8 cellular contexts compared by ENCODE assay signal in the genomic region with DNA sequence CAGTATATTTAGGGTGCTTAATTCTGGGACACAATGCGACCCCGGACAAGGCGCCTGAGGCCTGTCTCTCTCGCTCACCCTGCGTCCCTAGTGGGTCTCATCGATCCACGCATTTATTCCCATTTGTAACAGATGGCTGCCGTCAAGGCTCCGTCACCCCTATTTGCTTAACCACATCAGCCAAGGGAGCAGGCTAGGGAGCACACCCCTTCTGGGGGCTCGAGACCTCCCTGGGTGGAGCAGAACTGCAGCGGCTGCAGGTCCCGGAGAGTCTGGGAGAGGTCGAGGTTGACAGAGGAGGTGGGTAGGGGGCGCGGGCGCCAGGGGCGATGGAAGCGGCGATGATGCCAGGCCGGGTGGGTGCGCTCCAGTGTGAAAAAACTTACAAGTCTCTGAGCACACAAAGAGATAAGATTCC. TPM values are rescaled to one million over a fixed set of nuclear protein-coding genes. Genes with fewer than 3 reads are reported as not detected.
DNase-seq lines count a peak whose midpoint lies in the region; ATAC-seq and TF ChIP-seq lines count a peak whose summit lies in the region.

No MANE protein-coding gene starts in this region.

- peaks cover 50% of the 10 kb centered on the region for H3K36me3 Mint-ChIP-seq in CD8-positive, alpha-beta T cell
- H3K36me3 Mint-ChIP-seq in neural crest cell (ENCODE audit: low read depth), result peaks cover 11% of the 10 kb centered on the region

- H3K4me1 ChIP-seq in CD8-positive, alpha-beta T cell (ENCODE audit: insufficient read depth, low read length), result peaks cover 21% of the 10 kb centered on the region
- no peaks in the 10 kb centered on the region for H3K4me1 ChIP-seq in fibroblast of lung (ENCODE audit: control insufficient read depth, extremely low read depth, insufficient read depth, low read length)
- peaks cover 0 to 4% of the 10 kb centered on the region in 2 donors for H3K4me1 ChIP-seq in aorta (ENCODE audit: control insufficient read depth in 1 of 2, insufficient read depth in 2 of 2, low read length in 2 of 2)

- H3K36me3 ChIP-seq in CD8-positive, alpha-beta T cell (ENCODE audit: insufficient read depth, low read length), result peaks cover 18% of the 10 kb centered on the region
- H3K36me3 ChIP-seq in fibroblast of lung (ENCODE audit: control insufficient read depth, insufficient read depth, low read length), result peaks cover 3% of the 10 kb centered on the region
- H3K36me3 ChIP-seq in aorta (ENCODE audit: control insufficient read depth in 1 of 2, insufficient read depth in 2 of 2, low read length in 1 of 2), result no peaks in the 10 kb centered on the region

- peaks cover 41% of the 10 kb centered on the region for H3K4me1 Mint-ChIP-seq in CD8-positive, alpha-beta T cell (ENCODE audit: low read depth)
- peaks cover 44% of the 10 kb centered on the region for H3K4me1 Mint-ChIP-seq in neural crest cell

- DNase-seq in CD8-positive, alpha-beta T cell, result peak in 6 of 7 experiments; percentile 0 to 55 (median 14)
- peak; percentile 11 for DNase-seq in LoVo (ENCODE audit: low spot score)
- peak; percentile 8 for DNase-seq in activated T-cell treated with anti-CD3 and anti-CD28 coated beads for 24 hours (ENCODE audit: low read depth)
- DNase-seq in fibroblast of lung (ENCODE audit: low read depth in 2 of 2), result peak in 1 of 2 donors; percentile 7
- peak; percentile 22 for DNase-seq in neural crest cell (ENCODE audit: low read depth, low spot score)
- DNase-seq in aorta, result peak; percentile 59 to 79

- H3K9me3 ChIP-seq in CD8-positive, alpha-beta T cell (ENCODE audit: low read length), result no peaks in the 10 kb centered on the region
- H3K9me3 ChIP-seq in fibroblast of lung (ENCODE audit: control insufficient read depth, insufficient read depth, low read depth, low read length), result no peaks in the 10 kb centered on the region
- no peaks in the 10 kb centered on the region for H3K9me3 ChIP-seq in aorta (ENCODE audit: control insufficient read depth, low read length)

- H3K4me3 Mint-ChIP-seq in CD8-positive, alpha-beta T cell, result peak overlapping the region; percentile 98
- peak overlapping the region; percentile 99 for H3K4me3 Mint-ChIP-seq in neural crest cell

- H4K20me1 ChIP-seq in fibroblast of lung (ENCODE audit: control insufficient read depth, extremely low read depth, insufficient read depth, low read length), result no peaks in the 10 kb centered on the region

- 0 to 1% methylated on average over 21 of the region's 21 CpGs for WGBS in aorta, 2 donors

- H2AFZ ChIP-seq in fibroblast of lung (ENCODE audit: low read length), result peak overlapping the region; percentile 18

- H3K79me2 ChIP-seq in fibroblast of lung (ENCODE audit: control insufficient read depth, insufficient read depth, low read length), result peaks cover 53% of the 10 kb centered on the region

- CTCF ChIA-PET in CD8-positive, alpha-beta T cell (lab: Charles Lee), result interaction anchor here (0.6 to 1.3 kb wide), 2 partner anchors 12 to 35 kb away, joined by 3 read pairs; no protein-coding TSS in a partner anchor

- POLR2A ChIA-PET in CD8-positive, alpha-beta T cell (lab: Charles Lee), result interaction anchor here (0.7 to 2.6 kb wide), 3 partner anchors 46 to 1350 kb away, joined by 4 to 39 read pairs (median 9); a partner anchor contains a TSS

- H3K27ac ChIP-seq in CD8-positive, alpha-beta T cell (ENCODE audit: low read depth, low read length), result peak overlapping the region; percentile 89
- H3K27ac ChIP-seq in fibroblast of lung (ENCODE audit: insufficient read depth, low read length) (peak overlapping the region; percentile 84), aorta (ENCODE audit: low read depth in 1 of 2, low read length in 2 of 2) (no peak overlapping the region)

- H3K9ac ChIP-seq in fibroblast of lung (ENCODE audit: insufficient read depth, low read length), result peak overlapping the region; percentile 90

- peak overlapping the region; percentile 99 for H3K4me2 ChIP-seq in fibroblast of lung (ENCODE audit: extremely low read depth, insufficient read depth, low read length)

- H3K27me3 ChIP-seq in CD8-positive, alpha-beta T cell (ENCODE audit: insufficient read depth, low read length), result no peaks in the 10 kb centered on the region
- H3K27me3 ChIP-seq in fibroblast of lung (ENCODE audit: control insufficient read depth, insufficient read depth, low read length) (no peaks in the 10 kb centered on the region), aorta (ENCODE audit: control insufficient read depth in 1 of 2, insufficient read depth in 2 of 2, low read length in 1 of 2) (no peaks in the 10 kb centered on the region)

- TF ChIP-seq CTCF in CD8-positive, alpha-beta T cell (IDR thresholded peaks at IDR 0.05), result no peak
- TF ChIP-seq CTCF in fibroblast of lung (conservative IDR thresholded peaks at IDR 0.05 in 1 of 2, IDR thresholded peaks at IDR 0.05 in 1 of 2; ENCODE audit: low read depth in 1 of 2, low read length in 2 of 2) (no peak), neural crest cell (conservative IDR thresholded peaks at IDR 0.05) (no peak)

- no peaks in the 10 kb centered on the region for H3K9me3 Mint-ChIP-seq in CD8-positive, alpha-beta T cell
- no peaks in the 10 kb centered on the region for H3K9me3 Mint-ChIP-seq in neural crest cell

- H3K27me3 Mint-ChIP-seq in CD8-positive, alpha-beta T cell (ENCODE audit: low read depth), result no peaks in the 10 kb centered on the region
- H3K27me3 Mint-ChIP-seq in neural crest cell (ENCODE audit: low read depth), result peaks cover 4% of the 10 kb centered on the region

- no peak for ATAC-seq in CD8-positive, alpha-beta T cell
- ATAC-seq in aorta (ENCODE audit: low FRiP score) (no peak), HG03097 (IDR thresholded peaks at IDR 0.05; ENCODE audit: low FRiP score, unreplicated experiment) (no peak), GM21737 (IDR thresholded peaks at IDR 0.05; ENCODE audit: unreplicated experiment) (no peak)

- peak overlapping the region; percentile 100 for H3K27ac Mint-ChIP-seq in CD8-positive, alpha-beta T cell
- H3K27ac Mint-ChIP-seq in neural crest cell (ENCODE audit: unreplicated experiment), result peak overlapping the region; percentile 99

- H3K4me3 ChIP-seq in CD8-positive, alpha-beta T cell (ENCODE audit: low read depth, low read length), result peak overlapping the region; percentile 88
- H3K4me3 ChIP-seq in fibroblast of lung (replicated peaks in 1 of 4; ENCODE audit: control extremely low read depth in 1 of 4, insufficient read depth in 1 of 4, low read depth in 3 of 4, low read length in 4 of 4) (peak overlapping the region; percentile 67 to 95 (median 86)), aorta (ENCODE audit: low read length in 2 of 2) (peak overlapping the region; percentile 65 to 83)

- intact Hi-C loops in CD8-positive, alpha-beta T cell (cut with DNase I, micrococcal nuclease), result loop anchor here (1.0 to 5.0 kb wide), 3 partner anchors 61 to 1349 kb away; a partner anchor contains a TSS
- intact Hi-C loops in aorta (cut with DNase I), result no loop called here

RNA-seq across cellular contexts. Expression of a gene that starts 0.5 kb away (rescaled TPM):
- total RNA-seq in CD8-positive, alpha-beta T cell, result 10 to 100 TPM; 17.8 to 20.7 TPM
- total RNA-seq in fibroblast of lung (30.3 and 34.8 TPM in 2 replicates), neural crest cell (31.1 and 32.3 TPM in 2 replicates), aorta (10 to 100 TPM; 23.4 to 27.6 TPM)
- polyA plus RNA-seq in fibroblast of lung (44.1 and 49.6 TPM in 2 replicates), aorta (10 to 100 TPM; 34.1 to 67.4 TPM)
- 32.3 and 33.1 TPM in 2 replicates for polyA plus RNA-seq in fibroblast of lung (2012)
- polyA minus RNA-seq in fibroblast of lung (ENCODE audit: low replicate concordance), result 0.55 and 3.6 TPM in 2 replicates

RNA-seq across cellular contexts. Expression of a gene that starts 2.0 kb away (rescaled TPM):
- 10 to 100 TPM; 41.4 to 43.7 TPM for total RNA-seq in CD8-positive, alpha-beta T cell
- total RNA-seq in fibroblast of lung (30.6 and 32.9 TPM in 2 replicates), neural crest cell (107 and 116 TPM in 2 replicates), aorta (10 to 100 TPM; 24.8 to 28.0 TPM)
- polyA plus RNA-seq in fibroblast of lung (35.0 and 54.2 TPM in 2 replicates), aorta (10 to 100 TPM; 24.4 to 41.6 TPM)
- polyA plus RNA-seq in fibroblast of lung (2012), result 29.1 and 46.6 TPM in 2 replicates
- 4.9 and 11.1 TPM in 2 replicates for polyA minus RNA-seq in fibroblast of lung (ENCODE audit: low replicate concordance)

Comparison
In these comparisons a context has a peak if more than half of its experiments do, and no peak if none do; other contexts are left out.
1. H3K27ac ChIP-seq: peak in CD8-positive, alpha-beta T cell (single experiment) and fibroblast of lung (single experiment); none in aorta (0 of 2).
2. intact Hi-C loops: an anchor here in CD8-positive, alpha-beta T cell (1.0 to 5.0 kb wide); none called in aorta.
3. Peak in every context shown above with its lines, with median percentiles within 50 percentile points of each other: H3K4me3 ChIP-seq.